21 cellular contexts compared by ENCODE assay signal in genomic region chr1:201318504-201319340, GRCh38. TPM values are rescaled to one million over a fixed set of nuclear protein-coding genes. Genes with fewer than 3 reads are reported as not detected.
"Had no signal": no experiment of that assay in that cellular context is flagged by ENCODE, and none has a peak within 500 bp of the region (broad histone marks: within the 10 kb centered on the region; RNA-seq: fewer than 3 reads in every experiment).

No MANE protein-coding gene starts in this region.

- ATAC-seq: activated T-cell treated with anti-CD3 and anti-CD28 coated beads, Interleukin-2, amount 50 U/mL, for 72 hours; effector memory CD8-positive, alpha-beta T cell; left ventricle myocardium superior; psoas muscle; right lobe of liver had no signal

- H3K27ac ChIP-seq: hepatocyte, psoas muscle, right lobe of liver, stomach had no signal

- H3K27me3 ChIP-seq: hepatocyte, right lobe of liver had no signal

- H3K4me1 ChIP-seq: psoas muscle, right lobe of liver, stomach had no signal

- H2AFZ ChIP-seq: hepatocyte had no signal

- H3K36me3 ChIP-seq: right lobe of liver, stomach had no signal

- H3K9me3 ChIP-seq: psoas muscle, right lobe of liver, stomach had no signal

- DNase-seq: activated B cell treated with CpG ODN at 0.5 μM for 24 hours; activated CD4-positive, alpha-beta T cell treated with anti-CD3 and anti-CD28 coated beads, Interleukin-2, amount 10 ng/mL, durations not matched to agents 7 days and 5 days; activated CD8-positive, alpha-beta memory T cell treated with anti-CD3 and anti-CD28 coated beads, Interleukin-2, amount 50 U/mL, for 48 hours; activated gamma-delta T cell treated with Interleukin-2 at 50 U/mL for 16 hours; activated naive CD8-positive, alpha-beta T cell treated with anti-CD3 and anti-CD28 coated beads for 36 hours; activated T-cell treated with anti-CD3 and anti-CD28 coated beads, Interleukin-2, amount 50 U/mL, for 72 hours; amygdala; cerebellar nuclear complex; dermis blood vessel endothelial cell; effector memory CD8-positive, alpha-beta T cell; kidney; left ventricle myocardium superior; mesenchymal stem cell; nephron progenitor cell; psoas muscle; stimulated activated CD4-positive, alpha-beta T cell treated with anti-CD3 and anti-CD28 coated beads, Interleukin-2, amount 100 ng/mL, for 24 hours; stomach; T-helper 2 cell had no signal

- H3K4me2 ChIP-seq: hepatocyte had no signal

- H3K4me3 ChIP-seq: hepatocyte, psoas muscle, right lobe of liver, stomach had no signal

RNA-seq across cellular contexts. Expression of gene PKP1, which starts 35.4 kb away (rescaled TPM):
- total RNA-seq: activated B cell treated with CpG ODN at 0.5 μM for 24 hours; activated CD4-positive, alpha-beta T cell treated with anti-CD3 and anti-CD28 coated beads, Interleukin-2, amount 10 ng/mL, durations not matched to agents 7 days and 5 days; activated T-cell treated with anti-CD3 and anti-CD28 coated beads, Interleukin-2, amount 50 U/mL, for 72 hours; right lobe of liver had no signal

RNA-seq across cellular contexts. Expression of gene TNNT2, which starts 58.8 kb away (rescaled TPM):
- total RNA-seq: activated B cell treated with CpG ODN at 0.5 μM for 24 hours; activated CD4-positive, alpha-beta T cell treated with anti-CD3 and anti-CD28 coated beads, Interleukin-2, amount 10 ng/mL, durations not matched to agents 7 days and 5 days; activated naive CD8-positive, alpha-beta T cell treated with anti-CD3 and anti-CD28 coated beads for 36 hours; activated T-cell treated with anti-CD3 and anti-CD28 coated beads, Interleukin-2, amount 50 U/mL, for 72 hours; dermis blood vessel endothelial cell; osteoblast had no signal
